Comparison of ENCODE assay signal across 8 cellular contexts in the genomic region with DNA sequence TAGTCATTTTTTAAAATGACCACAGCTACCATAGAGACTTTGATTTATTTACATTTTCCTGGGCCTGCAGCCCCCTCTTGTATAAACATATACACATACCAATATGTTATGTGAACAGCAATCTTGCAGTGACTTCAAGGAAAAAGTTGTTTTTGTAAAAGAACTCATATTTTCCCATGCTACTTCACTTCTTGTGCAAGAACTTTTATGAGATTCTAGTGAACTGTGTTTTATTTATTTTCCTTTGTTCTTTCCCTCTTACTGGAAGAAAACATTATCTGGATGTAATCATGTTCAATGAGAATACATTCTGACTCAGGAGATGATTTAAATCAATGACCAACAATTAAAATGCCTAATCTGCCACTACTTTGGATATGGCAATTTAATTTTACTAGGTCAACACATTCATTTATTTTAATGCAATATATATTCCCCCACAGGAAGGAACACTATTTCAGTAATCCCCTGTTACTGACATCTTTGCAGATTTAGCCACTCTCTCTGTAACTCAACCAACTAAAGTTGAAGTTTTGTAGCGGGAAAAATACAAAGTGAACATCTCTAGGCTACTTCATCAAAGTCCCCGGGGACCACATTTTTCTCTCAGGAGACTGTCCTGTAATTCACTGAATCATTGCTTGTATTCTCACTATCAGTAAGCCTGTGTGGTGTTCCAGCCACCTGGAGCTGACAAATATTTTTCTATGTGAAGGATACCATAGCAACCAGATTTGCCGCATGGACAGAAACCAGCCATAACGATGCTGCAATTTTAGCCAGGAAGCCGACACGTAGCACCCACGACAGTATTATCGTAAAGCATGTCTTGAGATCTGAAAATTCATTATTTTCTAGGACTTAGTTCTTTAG.
DNase-seq lines count a peak whose midpoint lies in the region; ATAC-seq and TF ChIP-seq lines count a peak whose summit lies in the region.

No MANE protein-coding gene starts in this region.

- H3K4me3 Mint-ChIP-seq in Caco-2 (ENCODE audit: unreplicated experiment) = no peak overlapping the region

- H3K4me1 ChIP-seq in Caco-2 = peaks cover 9% of the 10 kb centered on the region

- POLR2A ChIA-PET in Caco-2 (lab: Charles Lee) = no interaction called here

- peaks cover 18% of the 10 kb centered on the region for H3K4me1 Mint-ChIP-seq in Caco-2 (ENCODE audit: low read depth, unreplicated experiment)

- H3K4me3 ChIP-seq in Caco-2 (ENCODE audit: low read depth, low read length) = no peak overlapping the region

- no TSS peak for BruUV-seq in Caco-2 (replicated peaks; lab: Mats Ljungman, UMichigan)

- DNase-seq in Caco-2 (peak in 1 of 2 experiments; percentile 36), dedifferentiated amniotic fluid mesenchymal stem cell (ENCODE audit: extremely low spot score) (peak; percentile 83), sciatic nerve (ENCODE audit: low spot score) (no peak), AG20443 (ENCODE audit: low spot score) (no peak), occipital lobe (lab: John Stamatoyannopoulos, UW) (no peak)
- DNase-seq in activated CD4-positive, alpha-beta T cell treated with anti-CD3 and anti-CD28 coated beads, Interleukin-2, amount 50 U/mL, for 48 hours = no peak

- no peaks in the 10 kb centered on the region for H3K9me3 ChIP-seq in Caco-2

- ATAC-seq in GM21367 (IDR thresholded peaks at IDR 0.05; ENCODE audit: unreplicated experiment) (peak; percentile 83), HG03521 (IDR thresholded peaks at IDR 0.05; ENCODE audit: unreplicated experiment) (peak; percentile 82), sciatic nerve (peak; percentile 73)

- no peak for TF ChIP-seq CTCF in Caco-2 (IDR thresholded peaks at IDR 0.05; ENCODE audit: insufficient read depth in 1 of 2, low read depth in 1 of 2, low read length in 1 of 2, severe bottlenecking in 1 of 2, unreplicated experiment in 1 of 2)

- H3K9me3 Mint-ChIP-seq in Caco-2 (ENCODE audit: unreplicated experiment) = no peaks in the 10 kb centered on the region

- H3K27ac Mint-ChIP-seq in Caco-2 (ENCODE audit: unreplicated experiment) = peak overlapping the region; percentile 21

- H3K27me3 Mint-ChIP-seq in Caco-2 (ENCODE audit: insufficient read depth, unreplicated experiment) = no peaks in the 10 kb centered on the region

- intact Hi-C loops in Caco-2 (cut with micrococcal nuclease; ENCODE audit: unreplicated experiment) (loop anchor here (2.0 kb wide), 1 partner anchor 24 kb away; no protein-coding TSS in a partner anchor), sciatic nerve (cut with DNase I) (no loop called here)

- H3K36me3 ChIP-seq in Caco-2 (ENCODE audit: control insufficient read depth, insufficient read depth, low read length) = no peaks in the 10 kb centered on the region

- CTCF ChIA-PET in Caco-2 (lab: Charles Lee) = no interaction called here

- peaks cover 4% of the 10 kb centered on the region for H3K36me3 Mint-ChIP-seq in Caco-2 (ENCODE audit: insufficient read depth, unreplicated experiment)

- H3K27me3 ChIP-seq in Caco-2 (replicated peaks; ENCODE audit: control insufficient read depth, insufficient read depth, low read length) = no peaks in the 10 kb centered on the region
